In genomic region chrX:49079489-49080428, GRCh38 we compare ENCODE assay signal across 1 cellular context.
TF ChIP-seq lines count a peak whose summit lies in the region.

Gene WDR45, minus strand, starts transcription at chrX:49079887. Its CDS starts 1,792 bp downstream, at chrX:49078095.

TF ChIP-seq in K562, 482 proteins besides CTCF, POLR2A, EP300 and RAD21 (continued from another document and continues in another):
- TF ChIP-seq ZNF318 (IDR thresholded peaks at IDR 0.05; ENCODE audit: borderline replicate concordance in 1 of 2, low read depth in 1 of 2) (peak in 1 of 2 experiments; percentile 81; a peak in 1 of 4 replicates), ZBTB11 (CRISPR knock-in tag; IDR thresholded peaks at IDR 0.05) (peak in 1 of 3 experiments; percentile 50; a peak in 1 of 6 replicates), IRF1 (CRISPR knock-in tag; IDR thresholded peaks at IDR 0.05; ENCODE audit: borderline replicate concordance) (0 out of 2 replicates have a peak, but pooled peaks have one; percentile 21), ESRRA (IDR thresholded peaks at IDR 0.05; ENCODE audit: borderline replicate concordance, low read depth) (peak; percentile 42; the same call in 1 of the 2 replicates), NONO (IDR thresholded peaks at IDR 0.05; ENCODE audit: low read depth in 2 of 2, low read length in 1 of 2) (no peak), MCM2 (IDR thresholded peaks at IDR 0.05; ENCODE audit: low read depth) (no peak), SRSF1 (IDR thresholded peaks at IDR 0.05; ENCODE audit: low read depth, low read length) (no peak), ETS1 (conservative IDR thresholded peaks at IDR 0.05; ENCODE audit: control insufficient read depth, low read depth, low read length) (peak; percentile 87; the same call in 1 of the 2 replicates), MIER1 (IDR thresholded peaks at IDR 0.05; ENCODE audit: low read depth) (peak; percentile 49; the same call in 1 of the 2 replicates), TFAP4 (CRISPR knock-in tag; IDR thresholded peaks at IDR 0.05; ENCODE audit: borderline replicate concordance) (peak; percentile 100), FIP1L1 (IDR thresholded peaks at IDR 0.05; ENCODE audit: low read depth, low read length, poor library complexity, severe bottlenecking) (peak; percentile 33), ZBTB5 (IDR thresholded peaks at IDR 0.05) (peak; percentile 63; the same call in 1 of the 2 replicates), ATF1 (CRISPR knock-in tag; IDR thresholded peaks at IDR 0.05) (no peak), ATF1 (tag; IDR thresholded peaks at IDR 0.05) (peak; percentile 86), KLF16 (IDR thresholded peaks at IDR 0.05) (peak; percentile 58; the same call in 1 of the 2 replicates), SAP30 (IDR thresholded peaks at IDR 0.05; ENCODE audit: borderline replicate concordance, insufficient read depth, low read depth, low read length, poor library complexity, severe bottlenecking) (peak; percentile 62), OTX1 (CRISPR knock-in tag; IDR thresholded peaks at IDR 0.05) (no peak), KAT2B (IDR thresholded peaks at IDR 0.05; ENCODE audit: low read depth, low read length) (no peak), ELF2 (CRISPR knock-in tag; IDR thresholded peaks at IDR 0.05) (peak; percentile 76), THRAP3 (IDR thresholded peaks at IDR 0.05; ENCODE audit: borderline replicate concordance) (0 out of 2 replicates have a peak, but pooled peaks have one; percentile 35), NFRKB (IDR thresholded peaks at IDR 0.05; ENCODE audit: low read depth) (peak; percentile 79; the same call in 1 of the 2 replicates), RCOR1 (IDR thresholded peaks at IDR 0.05; ENCODE audit: borderline replicate concordance in 1 of 2, low read depth in 2 of 2, low read length in 2 of 2) (peak in 1 of 2 experiments; percentile 48; a peak in 1 of 4 replicates), HDAC1 (IDR thresholded peaks at IDR 0.05) (peak in 1 of 2 experiments; percentile 90; a peak in 2 of 4 replicates), DPF2 (IDR thresholded peaks at IDR 0.05) (peak; percentile 40; the same call in 1 of the 2 replicates), SIN3B (IDR thresholded peaks at IDR 0.05; ENCODE audit: low read depth) (peak; percentile 68), NR2F6 (CRISPR knock-in tag; IDR thresholded peaks at IDR 0.05) (no peak), ZFP91 (CRISPR knock-in tag; IDR thresholded peaks at IDR 0.05) (no peak), C11orf30 (IDR thresholded peaks at IDR 0.05; ENCODE audit: low read depth) (peak; percentile 43), REST (CRISPR knock-in tag; IDR thresholded peaks at IDR 0.05; ENCODE audit: low read depth) (0 out of 2 replicates have a peak, but pooled peaks have one; percentile 18), DACH1 (IDR thresholded peaks at IDR 0.05; ENCODE audit: partially characterized antibody) (peak; percentile 93), L3MBTL2 (IDR thresholded peaks at IDR 0.05) (peak; percentile 89), EZH2 (IDR thresholded peaks at IDR 0.05; ENCODE audit: borderline replicate concordance, low read depth, low read length) (no peak)
